Comparison of ENCODE assay signal across 34 cellular contexts in genomic region chr18:59065684-59066083, GRCh38.
A peak's percentile ranks its signal among the peaks of the same experiment; 100 is the strongest.
DNase-seq lines count a peak whose midpoint lies in the region; ATAC-seq and TF ChIP-seq lines count a peak whose summit lies in the region.
"Had no signal": no experiment of that assay in that cellular context is flagged by ENCODE, and none has a peak within 500 bp of the region (broad histone marks: within the 10 kb centered on the region; RNA-seq: fewer than 3 reads in every experiment).

No MANE protein-coding gene starts in this region.

- no peak for TF ChIP-seq POLR2A in ovary (IDR thresholded peaks at IDR 0.05)

- 0 out of 2 replicates have a peak overlapping the region, but pooled peaks have one; percentile 1 for H2AFZ ChIP-seq in PC-3 (ENCODE audit: low read length)
- H2AFZ ChIP-seq: neural progenitor cell, PC-9 had no signal

- 74 to 84% (median 79%) methylated on average over 6 of the region's 6 CpGs for WGBS in ovary, 3 donors

- no peaks in the 10 kb centered on the region for H3K4me1 Mint-ChIP-seq in naive thymus-derived CD8-positive, alpha-beta T cell
- H3K4me1 Mint-ChIP-seq: CD8-positive, alpha-beta memory T cell; immature natural killer cell; neural progenitor cell; stimulated activated effector memory CD8-positive, alpha-beta T cell treated with anti-CD3 and anti-CD28 coated beads, Interleukin-12 subunit alpha, Interleukin-12 subunit beta, amount 100 ng/mL, for 72 hours had no signal

- H4K20me1 ChIP-seq in PC-3 (ENCODE audit: low read length): no peaks in the 10 kb centered on the region

- H3F3A ChIP-seq in PC-3 (ENCODE audit: low read length, unreplicated experiment): no peaks in the 10 kb centered on the region

- H3K27me3 Mint-ChIP-seq in naive thymus-derived CD8-positive, alpha-beta T cell: peaks cover 4 to 40% (median 15%) of the 10 kb centered on the region in 5 donors

- H3K9me3 ChIP-seq in PC-3 (ENCODE audit: low read length) (no peaks in the 10 kb centered on the region), ovary (no peaks in the 10 kb centered on the region)
- H3K9me3 ChIP-seq: esophagus muscularis mucosa, right lobe of liver had no signal

- BruUV-seq in PC-3 (replicated peaks; lab: Mats Ljungman, UMichigan): no TSS peak

- no peak for TF ChIP-seq EP300 in ovary (IDR thresholded peaks at IDR 0.05)

- H3K36me3 ChIP-seq in PC-3 (ENCODE audit: low read depth, low read length) (no peaks in the 10 kb centered on the region), ovary (no peaks in the 10 kb centered on the region)
- H3K36me3 ChIP-seq: cardiac muscle cell, esophagus muscularis mucosa, neural progenitor cell, right lobe of liver had no signal

- no peaks in the 10 kb centered on the region for H3K9me2 ChIP-seq in PC-3 (replicated peaks; ENCODE audit: low read length)

- DNase-seq in NCI-H2107 treated with DMSO at 0.1 percent for 48 hours (lab: John Stamatoyannopoulos, UW; ENCODE audit: unreplicated experiment) (peak; percentile 73), NCI-H2107 (lab: John Stamatoyannopoulos, UW) (no peak), NCI-H2081 (lab: John Stamatoyannopoulos, UW) (peak; percentile 7 to 61), PC-3 (peak; percentile 82), ovary (no peak)
- no peak for DNase-seq in naive thymus-derived CD8-positive, alpha-beta T cell
- DNase-seq: activated CD4-positive, alpha-beta T cell treated with anti-CD3 and anti-CD28 coated beads for 36 hours; activated T-cell treated with anti-CD3 and anti-CD28 coated beads for 4 hours; aorta; CD8-positive, alpha-beta memory T cell; DND-41; HFFc6; hypothalamus; immature natural killer cell; left colon; mammary epithelial cell; NCI-H1048; NCI-H345; PC-9; right lobe of liver; SHP77; stimulated activated CD4-positive, alpha-beta T cell treated with anti-CD3 and anti-CD28 coated beads, Interleukin-12 subunit alpha, Interleukin-12 subunit beta, amount 100 ng/mL, for 4 hours; stimulated activated CD4-positive, alpha-beta T cell treated with anti-CD3 and anti-CD28 coated beads, Interleukin-4, amount 100 ng/mL, for 1 hour; trophoblast cell had no signal

- H3K4me3 Mint-ChIP-seq in naive thymus-derived CD8-positive, alpha-beta T cell: no peak overlapping the region
- H3K4me3 Mint-ChIP-seq: activated CD4-positive, alpha-beta T cell treated with anti-CD3 and anti-CD28 coated beads for 36 hours; activated naive CD8-positive, alpha-beta T cell; B cell; CD8-positive, alpha-beta memory T cell; HFFc6; immature natural killer cell; neural progenitor cell; stimulated activated effector memory CD8-positive, alpha-beta T cell treated with anti-CD3 and anti-CD28 coated beads, Interleukin-12 subunit alpha, Interleukin-12 subunit beta, amount 100 ng/mL, for 72 hours; T-helper 2 cell treated with Interferon-gamma antibody and Interleukin-4, amounts not matched to agents 5 μg/mL and 100 μg/mL, for 36 hours had no signal

- intact Hi-C loops in PC-3 (cut with micrococcal nuclease): loop anchor here (1.0 to 5.0 kb wide), 3 partner anchors 12 to 178 kb away; no protein-coding TSS in a partner anchor
- intact Hi-C loops in ovary (cut with DNase I): no loop called here

- CTCF ChIA-PET in PC-3 (lab: Charles Lee): interaction anchor here (1.9 kb wide), 1 partner anchor 297 kb away, joined by 5 read pairs; no protein-coding TSS in a partner anchor

- no peak overlapping the region for H3K4me3 ChIP-seq in PC-3 (ENCODE audit: low read length)
- no peak overlapping the region for H3K4me3 ChIP-seq in ovary
- H3K4me3 ChIP-seq: cardiac muscle cell, coronary artery, esophagus muscularis mucosa, neural progenitor cell, PC-9, right lobe of liver had no signal

- H3K36me3 Mint-ChIP-seq in naive thymus-derived CD8-positive, alpha-beta T cell: no peaks in the 10 kb centered on the region
- H3K36me3 Mint-ChIP-seq: activated naive CD8-positive, alpha-beta T cell; CD8-positive, alpha-beta memory T cell; immature natural killer cell; neural progenitor cell; stimulated activated effector memory CD8-positive, alpha-beta T cell treated with anti-CD3 and anti-CD28 coated beads, Interleukin-12 subunit alpha, Interleukin-12 subunit beta, amount 100 ng/mL, for 72 hours had no signal

- ATAC-seq in PC-3 (peak; percentile 78), HG03175 (IDR thresholded peaks at IDR 0.05; ENCODE audit: unreplicated experiment) (no peak), GM21526 (IDR thresholded peaks at IDR 0.05; ENCODE audit: low FRiP score, unreplicated experiment) (no peak)
- no peak for ATAC-seq in naive thymus-derived CD8-positive, alpha-beta T cell
- ATAC-seq: activated CD4-positive, alpha-beta T cell treated with anti-CD3 and anti-CD28 coated beads for 36 hours; left colon; right lobe of liver; stimulated activated effector memory CD8-positive, alpha-beta T cell treated with anti-CD3 and anti-CD28 coated beads, Interleukin-12 subunit alpha, Interleukin-12 subunit beta, amount 100 ng/mL, for 72 hours had no signal

- POLR2A ChIA-PET in PC-3 (lab: Charles Lee; ENCODE audit: unreplicated experiment): interaction anchor here (0.6 kb wide), 1 partner anchor 105 kb away, joined by 4 read pairs; no protein-coding TSS in a partner anchor
- POLR2A ChIA-PET in naive thymus-derived CD8-positive, alpha-beta T cell (lab: Charles Lee): no interaction called here

- TF ChIP-seq CTCF in PC-3 (conservative IDR thresholded peaks at IDR 0.05; ENCODE audit: low read depth, low read length) (no peak), ovary (IDR thresholded peaks at IDR 0.05) (no peak)

- H3K4me2 ChIP-seq in PC-3 (ENCODE audit: low read length): peak overlapping the region; percentile 38; the same call in 1 of the 2 replicates
- H3K4me2 ChIP-seq: neural progenitor cell, PC-9 had no signal

- H3K9me3 Mint-ChIP-seq in naive thymus-derived CD8-positive, alpha-beta T cell: no peaks in the 10 kb centered on the region
- H3K9me3 Mint-ChIP-seq: CD8-positive, alpha-beta memory T cell; HFFc6; immature natural killer cell; neural progenitor cell; stimulated activated effector memory CD8-positive, alpha-beta T cell treated with anti-CD3 and anti-CD28 coated beads, Interleukin-12 subunit alpha, Interleukin-12 subunit beta, amount 100 ng/mL, for 72 hours; T-helper 2 cell treated with Interferon-gamma antibody and Interleukin-4, amounts not matched to agents 5 μg/mL and 100 μg/mL, for 36 hours had no signal

- H3K27ac ChIP-seq in PC-3 (ENCODE audit: low read length) (peak overlapping the region; percentile 93), ovary (no peak overlapping the region)
- H3K27ac ChIP-seq: cardiac muscle cell, coronary artery, esophagus muscularis mucosa, neural progenitor cell, PC-9, right lobe of liver had no signal

- H3K27me3 ChIP-seq in PC-3 (ENCODE audit: low read length) (no peaks in the 10 kb centered on the region), ovary (no peaks in the 10 kb centered on the region)
- H3K27me3 ChIP-seq: cardiac muscle cell, esophagus muscularis mucosa, neural progenitor cell, right lobe of liver had no signal

- peaks cover 34% of the 10 kb centered on the region for H3K4me1 ChIP-seq in PC-3 (ENCODE audit: insufficient read depth, low read length)
- peaks cover 2% of the 10 kb centered on the region for H3K4me1 ChIP-seq in ovary (ENCODE audit: insufficient read depth)
- H3K4me1 ChIP-seq: neural progenitor cell, right lobe of liver had no signal

- H3K9ac ChIP-seq in PC-3 (ENCODE audit: low read length): peak overlapping the region; percentile 70
- H3K9ac ChIP-seq: neural progenitor cell had no signal

- H3K79me2 ChIP-seq in PC-3 (ENCODE audit: low read length): no peaks in the 10 kb centered on the region

- H3K27ac Mint-ChIP-seq in naive thymus-derived CD8-positive, alpha-beta T cell: no peak overlapping the region
- H3K27ac Mint-ChIP-seq: activated CD4-positive, alpha-beta T cell treated with anti-CD3 and anti-CD28 coated beads for 36 hours; activated naive CD8-positive, alpha-beta T cell; B cell; CD8-positive, alpha-beta memory T cell; HFFc6; immature natural killer cell; neural progenitor cell; stimulated activated effector memory CD8-positive, alpha-beta T cell treated with anti-CD3 and anti-CD28 coated beads, Interleukin-12 subunit alpha, Interleukin-12 subunit beta, amount 100 ng/mL, for 72 hours; T-helper 2 cell treated with Interferon-gamma antibody and Interleukin-4, amounts not matched to agents 5 μg/mL and 100 μg/mL, for 36 hours had no signal

Comparison
In these comparisons a context has a peak if more than half of its experiments do, and no peak if none do; other contexts are left out.
1. DNase-seq: peak in NCI-H2107 treated with DMSO at 0.1 percent for 48 hours (single experiment), NCI-H2081 (2 of 2) and PC-3 (single experiment); none in NCI-H2107 (single experiment), naive thymus-derived CD8-positive, alpha-beta T cell (0 of 10) and ovary (0 of 5).